14 cellular contexts compared by ENCODE assay signal in genomic region chr7:55310626-55311025, GRCh38. TPM values are rescaled to one million over a fixed set of nuclear protein-coding genes. Genes with fewer than 3 reads are reported as not detected.
DNase-seq lines count a peak whose midpoint lies in the region; ATAC-seq and TF ChIP-seq lines count a peak whose summit lies in the region.
"Had no signal": no experiment of that assay in that cellular context is flagged by ENCODE, and none has a peak within 500 bp of the region (broad histone marks: within the 10 kb centered on the region; RNA-seq: fewer than 3 reads in every experiment).

No MANE protein-coding gene starts in this region.

- H3K9me3 Mint-ChIP-seq in natural killer cell treated with Interleukin-12 subunit alpha and Interleukin-12 subunit beta and Interleukin-15 and Interleukin-18, amount 100 ng/mL, for 72 hours, result no peaks in the 10 kb centered on the region
- H3K9me3 Mint-ChIP-seq in natural killer cell, result no peaks in the 10 kb centered on the region

- peak overlapping the region; percentile 4 for H3K4me3 ChIP-seq in iPS-15b (ENCODE audit: low read depth, low read length)
- H3K4me3 ChIP-seq: BLaER1, GM23338 had no signal

- H3K4me1 ChIP-seq in iPS-15b (ENCODE audit: control insufficient read depth, insufficient read depth, low read length), result no peaks in the 10 kb centered on the region
- H3K4me1 ChIP-seq: BLaER1 had no signal

- ATAC-seq in natural killer cell treated with Interleukin-12 subunit alpha and Interleukin-12 subunit beta and Interleukin-15 and Interleukin-18, amount 100 ng/mL, for 72 hours, result no peak
- ATAC-seq in natural killer cell, result no peak
- no peak for ATAC-seq in GM18861 (IDR thresholded peaks at IDR 0.05; ENCODE audit: unreplicated experiment)
- ATAC-seq: GM23338 had no signal

- H3K27ac Mint-ChIP-seq in natural killer cell treated with Interleukin-12 subunit alpha and Interleukin-12 subunit beta and Interleukin-15 and Interleukin-18, amount 100 ng/mL, for 72 hours, result peak overlapping the region; percentile 82 to 90
- no peak overlapping the region for H3K27ac Mint-ChIP-seq in natural killer cell
- H3K27ac Mint-ChIP-seq: GM23338 had no signal

- DNase-seq in natural killer cell treated with Interleukin-12 subunit alpha and Interleukin-12 subunit beta and Interleukin-15 and Interleukin-18, amount 100 ng/mL, for 72 hours (ENCODE audit: low spot score), result no peak
- no peak for DNase-seq in natural killer cell
- DNase-seq in cerebellar cortex (ENCODE audit: low spot score), result peak; percentile 51
- DNase-seq in stimulated activated CD4-positive, alpha-beta T cell treated with anti-CD3 and anti-CD28 coated beads, Interleukin-4, amount 100 ng/mL, for 24 hours, result no peak
- no peak for DNase-seq in T1000 (lab: John Stamatoyannopoulos, UW)
- no peak for DNase-seq in NCI-H2227 (lab: John Stamatoyannopoulos, UW; ENCODE audit: unreplicated experiment)
- DNase-seq: 8988T, AML-193, DMS53, H9 had no signal

- H3K36me3 ChIP-seq in iPS-15b (ENCODE audit: control insufficient read depth, insufficient read depth, low read length), result no peaks in the 10 kb centered on the region
- H3K36me3 ChIP-seq: BLaER1 had no signal

- intact Hi-C loops in natural killer cell (cut with micrococcal nuclease), result no loop called here

- no peak overlapping the region for H3K9ac ChIP-seq in iPS-15b (ENCODE audit: low read depth, low read length)
- H3K9ac ChIP-seq: BLaER1 had no signal

- H3K27me3 Mint-ChIP-seq in natural killer cell treated with Interleukin-12 subunit alpha and Interleukin-12 subunit beta and Interleukin-15 and Interleukin-18, amount 100 ng/mL, for 72 hours, result peaks cover 29 to 37% of the 10 kb centered on the region in 2 donors
- peaks cover 42 to 43% of the 10 kb centered on the region in 2 donors for H3K27me3 Mint-ChIP-seq in natural killer cell (ENCODE audit: low read depth in 2 of 2)

- H3K27me3 ChIP-seq in iPS-15b (ENCODE audit: control insufficient read depth, insufficient read depth, low read length), result no peaks in the 10 kb centered on the region
- H3K27me3 ChIP-seq: BLaER1 had no signal

- peaks cover 15% of the 10 kb centered on the region for H3K36me3 Mint-ChIP-seq in natural killer cell treated with Interleukin-12 subunit alpha and Interleukin-12 subunit beta and Interleukin-15 and Interleukin-18, amount 100 ng/mL, for 72 hours
- no peaks in the 10 kb centered on the region for H3K36me3 Mint-ChIP-seq in natural killer cell

- no peak for TF ChIP-seq CTCF in natural killer cell (IDR thresholded peaks at IDR 0.05)

- peaks cover 48 to 56% of the 10 kb centered on the region in 2 donors for H3K4me1 Mint-ChIP-seq in natural killer cell treated with Interleukin-12 subunit alpha and Interleukin-12 subunit beta and Interleukin-15 and Interleukin-18, amount 100 ng/mL, for 72 hours (ENCODE audit: low read depth in 2 of 2)
- H3K4me1 Mint-ChIP-seq in natural killer cell, result peaks cover 43 to 49% of the 10 kb centered on the region in 2 donors

- peaks cover 6% of the 10 kb centered on the region for H3K9me3 ChIP-seq in iPS-15b (ENCODE audit: control insufficient read depth, insufficient read depth, low read length)

- H3K4me3 Mint-ChIP-seq in natural killer cell treated with Interleukin-12 subunit alpha and Interleukin-12 subunit beta and Interleukin-15 and Interleukin-18, amount 100 ng/mL, for 72 hours, result peak overlapping the region; percentile 80
- H3K4me3 Mint-ChIP-seq in natural killer cell, result no peak overlapping the region
- H3K4me3 Mint-ChIP-seq: GM23338, H9 had no signal

RNA-seq across cellular contexts. Expression of gene LANCL2, which starts 54.5 kb away (rescaled TPM):
- 10 to 100 TPM; 14.3 to 28.2 TPM for total RNA-seq in natural killer cell treated with Interleukin-12 subunit alpha and Interleukin-12 subunit beta and Interleukin-15 and Interleukin-18, amount 100 ng/mL, for 72 hours
- 1 to 10 TPM; 7.2 to 9.4 (median 8.3) TPM for total RNA-seq in natural killer cell

Comparison
In these comparisons a context has a peak if more than half of its experiments do, and no peak if none do; other contexts are left out.
1. H3K27ac Mint-ChIP-seq: peak in natural killer cell treated with Interleukin-12 subunit alpha and Interleukin-12 subunit beta and Interleukin-15 and Interleukin-18, amount 100 ng/mL, for 72 hours (2 of 2); none in natural killer cell (0 of 2).